Comparison of ENCODE assay signal across 21 cellular contexts in the genomic region with DNA sequence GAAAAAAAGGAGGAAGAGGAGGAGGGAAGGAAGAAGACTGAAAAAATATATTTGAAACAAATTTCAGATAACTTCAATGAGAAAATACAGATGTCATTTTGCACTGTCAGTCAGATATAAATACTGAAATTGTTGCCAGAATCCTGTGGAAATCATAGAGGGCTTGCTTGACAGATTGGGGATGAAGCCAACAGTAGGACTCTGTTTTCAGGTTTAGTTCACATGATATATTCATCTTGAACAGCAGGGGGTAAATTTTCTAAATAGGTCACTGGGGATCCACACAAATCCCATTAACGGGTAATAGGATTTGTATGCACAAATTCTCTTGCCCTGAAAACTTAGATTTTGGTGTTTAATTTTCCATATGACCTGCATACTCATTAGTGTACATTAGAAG.
DNase-seq lines count a peak whose midpoint lies in the region; TF ChIP-seq lines count a peak whose summit lies in the region.
"Had no signal": no experiment of that assay in that cellular context is flagged by ENCODE, and none has a peak within 500 bp of the region (broad histone marks: within the 10 kb centered on the region; RNA-seq: fewer than 3 reads in every experiment).

No MANE protein-coding gene starts in this region.

- H3K9me3 ChIP-seq in BE2C: no peaks in the 10 kb centered on the region
- H3K9me3 ChIP-seq: Caco-2, vagina had no signal

- H3K27ac Mint-ChIP-seq in T-helper 2 cell treated with Interferon-gamma antibody and Interleukin-4, amounts not matched to agents 5 μg/mL and 100 μg/mL, for 36 hours: no peak overlapping the region
- H3K27ac Mint-ChIP-seq: T-cell had no signal

- no peaks in the 10 kb centered on the region for H3K4me1 Mint-ChIP-seq in T-helper 2 cell treated with Interferon-gamma antibody and Interleukin-4, amounts not matched to agents 5 μg/mL and 100 μg/mL, for 36 hours (ENCODE audit: low read depth)
- H3K4me1 Mint-ChIP-seq: central memory CD8-positive, alpha-beta T cell; T-cell had no signal

- H3K27me3 ChIP-seq in BE2C: no peaks in the 10 kb centered on the region
- H3K27me3 ChIP-seq in mesendoderm (ENCODE audit: insufficient read depth, low read length, poor library complexity): no peaks in the 10 kb centered on the region
- H3K27me3 ChIP-seq: sigmoid colon, vagina had no signal

- H4K5ac ChIP-seq in mesendoderm (ENCODE audit: low read length): no peak overlapping the region

- H3K79me2 ChIP-seq in mesendoderm (ENCODE audit: control insufficient read depth, insufficient read depth, low read length): no peaks in the 10 kb centered on the region

- no peaks in the 10 kb centered on the region for H3K79me1 ChIP-seq in mesendoderm (ENCODE audit: low read length)

- DNase-seq in BE2C (no peak), NCI-H1694 treated with DMSO at 0.1 percent for 48 hours (lab: John Stamatoyannopoulos, UW) (peak; percentile 71), amniotic epithelial cell (ENCODE audit: low read depth) (peak; percentile 26), mesendoderm (peak; percentile 14), SIG-M5 treated with dmso at 0.1 percent for 504 hours (lab: John Stamatoyannopoulos, UW; ENCODE audit: unreplicated experiment) (no peak), NCI-H2029 (lab: John Stamatoyannopoulos, UW) (no peak)
- DNase-seq in T-helper 2 cell treated with Interferon-gamma antibody and Interleukin-4, amounts not matched to agents 5 μg/mL and 100 μg/mL, for 36 hours (ENCODE audit: low spot score): no peak
- DNase-seq in stimulated activated CD4-positive, alpha-beta T cell treated with anti-CD3 and anti-CD28 coated beads, Interleukin-12 subunit alpha, Interleukin-12 subunit beta, amount 100 ng/mL, for 4 hours: no peak
- DNase-seq: amniotic stem cell; Caco-2; effector memory CD4-positive, alpha-beta T cell; GF-D8; left colon; NCI-H1930; occipital lobe; sigmoid colon; stimulated activated CD4-positive, alpha-beta T cell treated with anti-CD3 and anti-CD28 coated beads, Interleukin-2, amount 100 ng/mL, for 24 hours; T-cell; WERI-Rb-1 had no signal

- no peak overlapping the region for H3K9ac ChIP-seq in mesendoderm (ENCODE audit: low read length)

- no peak overlapping the region for H2BK120ac ChIP-seq in mesendoderm (ENCODE audit: low read depth, low read length)

- WGBS in mesendoderm (ENCODE audit: extremely low coverage, insufficient coverage, low lambda C conversion rate): no CpG with 5 or more reads among the region's 1 CpG

- no peaks in the 10 kb centered on the region for H3K4me1 ChIP-seq in BE2C
- H3K4me1 ChIP-seq in mesendoderm (ENCODE audit: control insufficient read depth, low read depth, low read length): no peaks in the 10 kb centered on the region
- H3K4me1 ChIP-seq: Caco-2, sigmoid colon, vagina had no signal

- no peak overlapping the region for H3K4me3 Mint-ChIP-seq in T-helper 2 cell treated with Interferon-gamma antibody and Interleukin-4, amounts not matched to agents 5 μg/mL and 100 μg/mL, for 36 hours
- H3K4me3 Mint-ChIP-seq: central memory CD8-positive, alpha-beta T cell; T-cell had no signal

- H3K23ac ChIP-seq in mesendoderm (ENCODE audit: low read length): no peak overlapping the region

- H3K27me3 Mint-ChIP-seq in T-helper 2 cell treated with Interferon-gamma antibody and Interleukin-4, amounts not matched to agents 5 μg/mL and 100 μg/mL, for 36 hours (ENCODE audit: low read depth): no peaks in the 10 kb centered on the region
- H3K27me3 Mint-ChIP-seq: central memory CD8-positive, alpha-beta T cell; T-cell had no signal

- 0 out of 2 replicates have a peak, but pooled peaks have one; percentile 14 for TF ChIP-seq CTCF in BE2C (IDR thresholded peaks at IDR 0.05; ENCODE audit: low read depth, low read length)

- no peak overlapping the region for H3K18ac ChIP-seq in mesendoderm (ENCODE audit: low read length)

- H3K36me3 Mint-ChIP-seq in T-helper 2 cell treated with Interferon-gamma antibody and Interleukin-4, amounts not matched to agents 5 μg/mL and 100 μg/mL, for 36 hours (ENCODE audit: low read depth): no peaks in the 10 kb centered on the region
- H3K36me3 Mint-ChIP-seq: T-cell had no signal

- no peak overlapping the region for H2BK5ac ChIP-seq in mesendoderm (ENCODE audit: low read length)

- no peak overlapping the region for H3K4me2 ChIP-seq in mesendoderm (ENCODE audit: low read length)

- no peak overlapping the region for H3K56ac ChIP-seq in mesendoderm (ENCODE audit: low read length)

- H3K9me3 Mint-ChIP-seq in T-helper 2 cell treated with Interferon-gamma antibody and Interleukin-4, amounts not matched to agents 5 μg/mL and 100 μg/mL, for 36 hours: no peaks in the 10 kb centered on the region

- no peaks in the 10 kb centered on the region for H3K36me3 ChIP-seq in BE2C
- H3K36me3 ChIP-seq in mesendoderm (ENCODE audit: control insufficient read depth, insufficient read depth, low read length): no peaks in the 10 kb centered on the region
- H3K36me3 ChIP-seq: sigmoid colon, vagina, WERI-Rb-1 had no signal

- H3K4me3 ChIP-seq in BE2C (ENCODE audit: low read depth, low read length) (no peak overlapping the region), mesendoderm (ENCODE audit: low read length) (no peak overlapping the region)
- H3K4me3 ChIP-seq: sigmoid colon, vagina had no signal

- H4K8ac ChIP-seq in mesendoderm (ENCODE audit: low read depth, low read length): no peak overlapping the region

- H2BK15ac ChIP-seq in mesendoderm (replicated peaks; ENCODE audit: low read depth): no peak overlapping the region

- H3K4ac ChIP-seq in mesendoderm (ENCODE audit: low read depth, low read length): no peak overlapping the region

- no peak overlapping the region for H2AK5ac ChIP-seq in mesendoderm (ENCODE audit: low read length)

- H3K27ac ChIP-seq in mesendoderm (ENCODE audit: low read depth, low read length): no peak overlapping the region
- H3K27ac ChIP-seq: vagina, WERI-Rb-1 had no signal

Comparison
In these comparisons a context has a peak if more than half of its experiments do, and no peak if none do; other contexts are left out.
1. DNase-seq: peak in NCI-H1694 treated with DMSO at 0.1 percent for 48 hours (single experiment), amniotic epithelial cell (single experiment) and mesendoderm (single experiment); none in BE2C (single experiment), T-helper 2 cell treated with Interferon-gamma antibody and Interleukin-4, amounts not matched to agents 5 μg/mL and 100 μg/mL, for 36 hours (single experiment), stimulated activated CD4-positive, alpha-beta T cell treated with anti-CD3 and anti-CD28 coated beads, Interleukin-12 subunit alpha, Interleukin-12 subunit beta, amount 100 ng/mL, for 4 hours (single experiment), SIG-M5 treated with dmso at 0.1 percent for 504 hours (single experiment) and NCI-H2029 (single experiment).